Comparison of ENCODE assay signal across 8 cellular contexts in genomic region chr1:186212574-186213224, GRCh38.
A peak's percentile ranks its signal among the peaks of the same experiment; 100 is the strongest.
DNase-seq lines count a peak whose midpoint lies in the region; ATAC-seq, FAIRE-seq and TF ChIP-seq lines count a peak whose summit lies in the region.

No MANE protein-coding gene starts in this region.

- BruUV-seq in HepG2 (replicated peaks; lab: Mats Ljungman, UMichigan): no TSS peak

- no peaks in the 10 kb centered on the region for H3K79me2 ChIP-seq in GM23248 (ENCODE audit: insufficient read depth)
- H3K79me2 ChIP-seq in OCI-LY3 (ENCODE audit: low read length): no peaks in the 10 kb centered on the region
- no peaks in the 10 kb centered on the region for H3K79me2 ChIP-seq in HepG2 (ENCODE audit: insufficient read depth, low read length)

- no peak overlapping the region for H3K4me3 ChIP-seq in GM23248
- H3K4me3 ChIP-seq in OCI-LY3 (ENCODE audit: low read length): no peak overlapping the region
- no peak overlapping the region for H3K4me3 ChIP-seq in colonic mucosa
- H3K4me3 ChIP-seq in HepG2 (replicated peaks in 1 of 3; ENCODE audit: insufficient read depth in 1 of 3, low read depth in 2 of 3, low read length in 3 of 3): no peak overlapping the region
- no peak overlapping the region for H3K4me3 ChIP-seq in upper lobe of right lung

- H3K9me3 ChIP-seq in GM23248 (ENCODE audit: low read depth): no peaks in the 10 kb centered on the region
- no peaks in the 10 kb centered on the region for H3K9me3 ChIP-seq in OCI-LY3 (ENCODE audit: insufficient read depth, low read length)
- H3K9me3 ChIP-seq in colonic mucosa: no peaks in the 10 kb centered on the region
- no peaks in the 10 kb centered on the region for H3K9me3 ChIP-seq in HepG2 (ENCODE audit: low read length)
- no peaks in the 10 kb centered on the region for H3K9me3 ChIP-seq in upper lobe of right lung

- FAIRE-seq in HepG2 (lab: Jason Lieb, UNC): peak; percentile 86

- H3K4me2 ChIP-seq in GM23248 (ENCODE audit: unreplicated experiment): no peak overlapping the region
- no peak overlapping the region for H3K4me2 ChIP-seq in OCI-LY3 (ENCODE audit: low read length)
- no peak overlapping the region for H3K4me2 ChIP-seq in HepG2 (ENCODE audit: low read depth, low read length)

- H3K4me1 ChIP-seq in GM23248 (ENCODE audit: insufficient read depth) (peaks cover 23% of the 10 kb centered on the region), OCI-LY3 (ENCODE audit: low read length) (no peaks in the 10 kb centered on the region), colonic mucosa (no peaks in the 10 kb centered on the region), HepG2 (ENCODE audit: insufficient read depth, low read length) (no peaks in the 10 kb centered on the region), upper lobe of right lung (no peaks in the 10 kb centered on the region)

- TF ChIP-seq CTCF in OCI-LY3 (IDR thresholded peaks at IDR 0.05; ENCODE audit: low read depth, low read length) (peak; percentile 98), colonic mucosa (IDR thresholded peaks at IDR 0.05) (peak; percentile 73), HepG2 (CRISPR knock-in tag; IDR thresholded peaks at IDR 0.05) (peak; percentile 92), upper lobe of right lung (IDR thresholded peaks at IDR 0.05) (peak; percentile 86)

- DNase-seq in stimulated activated CD4-positive, alpha-beta T cell treated with anti-CD3 and anti-CD28 coated beads, Interleukin-15, amount 100 ng/mL, for 24 hours: peak; percentile 26
- no peak for DNase-seq in stimulated activated CD4-positive, alpha-beta T cell treated with anti-CD3 and anti-CD28 coated beads, Interleukin-4, amount 100 ng/mL, for 1 hour
- DNase-seq in GM23248 (peak; percentile 90), KBM-7 (peak; percentile 48), colonic mucosa (peak; percentile 32), HepG2 (ENCODE audit: low spot score) (peak; percentile 74), upper lobe of right lung (no peak)

- no peaks in the 10 kb centered on the region for H3K36me3 ChIP-seq in GM23248 (ENCODE audit: low read depth)
- H3K36me3 ChIP-seq in OCI-LY3 (replicated peaks; ENCODE audit: low read depth, low read length): no peaks in the 10 kb centered on the region
- no peaks in the 10 kb centered on the region for H3K36me3 ChIP-seq in colonic mucosa
- no peaks in the 10 kb centered on the region for H3K36me3 ChIP-seq in HepG2 (replicated peaks in 1 of 2; ENCODE audit: control insufficient read depth in 1 of 2, insufficient read depth in 2 of 2, low read length in 2 of 2)
- H3K36me3 ChIP-seq in upper lobe of right lung: no peaks in the 10 kb centered on the region

- H3K9me2 ChIP-seq in GM23248 (ENCODE audit: insufficient read depth): no peaks in the 10 kb centered on the region

- H4K20me1 ChIP-seq in GM23248 (ENCODE audit: insufficient read depth) (no peaks in the 10 kb centered on the region), OCI-LY3 (ENCODE audit: insufficient read depth, low read length) (no peaks in the 10 kb centered on the region), HepG2 (ENCODE audit: insufficient read depth, low read length) (no peaks in the 10 kb centered on the region)

- H3F3A ChIP-seq in GM23248 (ENCODE audit: insufficient read depth): peaks cover 13% of the 10 kb centered on the region

- ATAC-seq in HepG2: peak; percentile 95
- ATAC-seq in upper lobe of right lung: peak; percentile 99

- POLR2A ChIA-PET in HepG2 (lab: Yijun Ruan, JAX): no interaction called here

- intact Hi-C loops in colonic mucosa (cut with DNase I) (loop anchor here (5.0 to 10.0 kb wide), 2 partner anchors 400 to 488 kb away; no protein-coding TSS in a partner anchor), HepG2 (cut with micrococcal nuclease; ENCODE audit: unreplicated experiment) (loop anchor here (1.0 kb wide), 2 partner anchors 57 to 399 kb away; no protein-coding TSS in a partner anchor), upper lobe of right lung (cut with DNase I) (no loop called here)

- peak; percentile 86 for TF ChIP-seq RAD21 in HepG2 (CRISPR knock-in tag; IDR thresholded peaks at IDR 0.05)

- H3K9ac ChIP-seq in GM23248 (no peak overlapping the region), OCI-LY3 (ENCODE audit: low read length) (no peak overlapping the region), colonic mucosa (ENCODE audit: low read depth in 2 of 2, low read length in 2 of 2) (no peak overlapping the region), HepG2 (ENCODE audit: insufficient read depth, low read depth, low read length) (no peak overlapping the region)

- TF ChIP-seq POLR2A in HepG2 (IDR thresholded peaks at IDR 0.05; ENCODE audit: insufficient read depth in 1 of 2, low read depth in 2 of 2, low read length in 2 of 2): no peak

- H3K27me3 ChIP-seq in GM23248 (replicated peaks; ENCODE audit: insufficient read depth): no peaks in the 10 kb centered on the region
- peaks cover 31% of the 10 kb centered on the region for H3K27me3 ChIP-seq in OCI-LY3 (ENCODE audit: low read depth, low read length)
- no peaks in the 10 kb centered on the region for H3K27me3 ChIP-seq in colonic mucosa
- no peaks in the 10 kb centered on the region for H3K27me3 ChIP-seq in HepG2 (ENCODE audit: control insufficient read depth in 1 of 2, insufficient read depth in 2 of 2, low read length in 2 of 2)
- no peaks in the 10 kb centered on the region for H3K27me3 ChIP-seq in upper lobe of right lung

- no peak for TF ChIP-seq EP300 in HepG2 (IDR thresholded peaks at IDR 0.05; ENCODE audit: low read depth in 2 of 2, low read length in 2 of 2)
- no peak for TF ChIP-seq EP300 in HepG2 (CRISPR knock-in tag; IDR thresholded peaks at IDR 0.05; ENCODE audit: borderline replicate concordance)

- WGBS in GM23248 (ENCODE audit: low coverage in 1 of 2, low lambda C conversion rate in 2 of 2, missing lambda C conversion rate in 2 of 2), 2 experiments: 23 to 25% methylated on average over 3 of the region's 3 CpGs
- 0% methylated on average over 3 of the region's 3 CpGs for WGBS in HepG2 (ENCODE audit: low lambda C conversion rate)

- H2AFZ ChIP-seq in GM23248 (0 out of 2 replicates have a peak overlapping the region, but pooled peaks have one; percentile 60), OCI-LY3 (ENCODE audit: low read depth, low read length) (no peak overlapping the region), HepG2 (ENCODE audit: low read length) (no peak overlapping the region)

- in situ Hi-C loops in GM23248 (cut with MboI): loop anchor here (25.0 kb wide), 1 partner anchor 400 kb away; no protein-coding TSS in a partner anchor
- in situ Hi-C loops in KBM-7 (cut with MboI; ENCODE audit: low pct_unique_long_range_greater_than_20kb, low sequenced_read_pairs): no loop called here
- in situ Hi-C loops in HepG2 (cut with HindIII; ENCODE audit: extremely low pct_ligation_motif_present, low pct_unique_long_range_greater_than_20kb): loop anchor here (5.0 kb wide), 2 partner anchors 400 to 495 kb away; no protein-coding TSS in a partner anchor

- H3K27ac ChIP-seq in GM23248: no peak overlapping the region
- H3K27ac ChIP-seq in OCI-LY3 (ENCODE audit: low read length): no peak overlapping the region
- H3K27ac ChIP-seq in colonic mucosa: no peak overlapping the region
- no peak overlapping the region for H3K27ac ChIP-seq in HepG2 (ENCODE audit: extremely low read length, insufficient read depth, low read length)
- H3K27ac ChIP-seq in upper lobe of right lung: no peak overlapping the region

- CTCF ChIA-PET in HepG2 (lab: Yijun Ruan, JAX; ENCODE audit: low intra/inter-chr PET ratio, low total read pairs): interaction anchor here (1.2 to 1.6 kb wide), 3 partner anchors 57 to 493 kb away, joined by 5 to 26 read pairs (median 14); no protein-coding TSS in a partner anchor

TF ChIP-seq in HepG2, 621 proteins besides CTCF, POLR2A, EP300 and RAD21 (continues in another document):
- no peak for TF ChIP-seq ZNF260 (CRISPR knock-in tag; IDR thresholded peaks at IDR 0.05; ENCODE audit: borderline replicate concordance, low read depth)
- TF ChIP-seq KDM5A (IDR thresholded peaks at IDR 0.05; ENCODE audit: borderline replicate concordance, low read length): no peak
- TF ChIP-seq HDAC2 (CRISPR knock-in tag; IDR thresholded peaks at IDR 0.05): 0 out of 2 replicates have a peak, but pooled peaks have one; percentile 31
- no peak for TF ChIP-seq ZNF501 (CRISPR knock-in tag; IDR thresholded peaks at IDR 0.05)
- TF ChIP-seq MEIS1 (CRISPR knock-in tag; IDR thresholded peaks at IDR 0.05; ENCODE audit: borderline replicate concordance): no peak
- no peak for TF ChIP-seq ATRX (CRISPR knock-in tag; IDR thresholded peaks at IDR 0.05; ENCODE audit: borderline replicate concordance)
- no peak for TF ChIP-seq HOXA3 (CRISPR knock-in tag; IDR thresholded peaks at IDR 0.05)
- no peak for TF ChIP-seq USF2 (IDR thresholded peaks at IDR 0.05; ENCODE audit: low read depth, low read length)
- TF ChIP-seq USF2 (CRISPR knock-in tag; IDR thresholded peaks at IDR 0.05; ENCODE audit: borderline replicate concordance): no peak
- TF ChIP-seq YY1 (IDR thresholded peaks at IDR 0.05; ENCODE audit: insufficient read depth, insufficient replicate concordance, low read depth, low read length): no peak
- no peak for TF ChIP-seq SOX6 (IDR thresholded peaks at IDR 0.05)
- TF ChIP-seq SOX6 (CRISPR knock-in tag; IDR thresholded peaks at IDR 0.05): 0 out of 2 replicates have a peak, but pooled peaks have one; percentile 10
- peak; percentile 56 for TF ChIP-seq SKI (IDR thresholded peaks at IDR 0.05; ENCODE audit: partially characterized antibody)
- TF ChIP-seq MIXL1 (CRISPR knock-in tag; IDR thresholded peaks at IDR 0.05): peak; percentile 74; the same call in 1 of the 2 replicates
- no peak for TF ChIP-seq MZF1 (CRISPR knock-in tag; IDR thresholded peaks at IDR 0.05; ENCODE audit: borderline replicate concordance)
- TF ChIP-seq ZSCAN31 (CRISPR knock-in tag; IDR thresholded peaks at IDR 0.05; ENCODE audit: low read depth): no peak
- TF ChIP-seq ZFX (CRISPR knock-in tag; IDR thresholded peaks at IDR 0.05; ENCODE audit: low read depth): 0 out of 2 replicates have a peak, but pooled peaks have one; percentile 37
- no peak for TF ChIP-seq ZNF780A (CRISPR knock-in tag; IDR thresholded peaks at IDR 0.05)

Comparison
In these comparisons a context has a peak if more than half of its experiments do, and no peak if none do; other contexts are left out.
1. DNase-seq: peak in stimulated activated CD4-positive, alpha-beta T cell treated with anti-CD3 and anti-CD28 coated beads, Interleukin-15, amount 100 ng/mL, for 24 hours (single experiment), GM23248 (single experiment), KBM-7 (single experiment), colonic mucosa (single experiment) and HepG2 (single experiment); none in stimulated activated CD4-positive, alpha-beta T cell treated with anti-CD3 and anti-CD28 coated beads, Interleukin-4, amount 100 ng/mL, for 1 hour (single experiment) and upper lobe of right lung (single experiment).
2. Peak in every context shown above with its lines, with median percentiles within 50 percentile points of each other: CTCF ChIP-seq.